8 cellular contexts compared by ENCODE assay signal in the genomic region with DNA sequence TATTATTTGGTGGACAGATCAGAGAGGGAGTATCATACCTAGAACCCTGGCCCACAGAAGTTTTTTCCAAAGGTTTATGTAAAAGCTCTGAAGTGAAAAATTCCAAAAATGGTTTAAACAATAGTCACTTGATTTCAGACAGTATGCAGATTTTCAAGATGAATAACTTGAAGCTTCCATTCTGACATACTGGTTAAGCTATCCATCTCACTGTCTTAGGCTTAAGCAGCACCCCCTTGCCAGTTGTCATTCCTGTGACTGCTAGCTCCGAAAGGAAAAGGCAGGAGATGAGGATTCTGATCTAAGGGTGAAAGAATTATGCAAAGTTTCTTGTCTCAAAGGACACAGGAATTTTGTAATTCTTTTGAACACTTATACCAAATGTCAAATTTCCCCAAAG.
"Had no signal": no experiment of that assay in that cellular context is flagged by ENCODE, and none has a peak within 500 bp of the region (broad histone marks: within the 10 kb centered on the region; RNA-seq: fewer than 3 reads in every experiment).

No MANE protein-coding gene starts in this region.

- H3K36me3 ChIP-seq: ovary had no signal

- H3K4me2 ChIP-seq: hepatocyte had no signal

- H3K4me3 ChIP-seq: hepatocyte, ovary had no signal

- DNase-seq: activated CD4-positive, alpha-beta T cell treated with anti-CD3 and anti-CD28 coated beads for 1 hour; activated CD4-positive, alpha-beta T cell treated with anti-CD3 and anti-CD28 coated beads, Interleukin-2, amount 50 U/mL, for 4 hours; activated naive CD4-positive, alpha-beta T cell; activated T-cell treated with anti-CD3 and anti-CD28 coated beads for 4 hours; kidney; ovary had no signal

- H3K9me3 ChIP-seq: ovary had no signal

- H3K27ac ChIP-seq: hepatocyte, ovary had no signal

- H3K27me3 ChIP-seq: hepatocyte, ovary had no signal

- ATAC-seq: stimulated activated effector memory CD8-positive, alpha-beta T cell treated with anti-CD3 and anti-CD28 coated beads, Interleukin-12 subunit alpha, Interleukin-12 subunit beta, amount 100 ng/mL, for 72 hours had no signal
